ENCODE assay signal across 16 cellular contexts in the genomic region with DNA sequence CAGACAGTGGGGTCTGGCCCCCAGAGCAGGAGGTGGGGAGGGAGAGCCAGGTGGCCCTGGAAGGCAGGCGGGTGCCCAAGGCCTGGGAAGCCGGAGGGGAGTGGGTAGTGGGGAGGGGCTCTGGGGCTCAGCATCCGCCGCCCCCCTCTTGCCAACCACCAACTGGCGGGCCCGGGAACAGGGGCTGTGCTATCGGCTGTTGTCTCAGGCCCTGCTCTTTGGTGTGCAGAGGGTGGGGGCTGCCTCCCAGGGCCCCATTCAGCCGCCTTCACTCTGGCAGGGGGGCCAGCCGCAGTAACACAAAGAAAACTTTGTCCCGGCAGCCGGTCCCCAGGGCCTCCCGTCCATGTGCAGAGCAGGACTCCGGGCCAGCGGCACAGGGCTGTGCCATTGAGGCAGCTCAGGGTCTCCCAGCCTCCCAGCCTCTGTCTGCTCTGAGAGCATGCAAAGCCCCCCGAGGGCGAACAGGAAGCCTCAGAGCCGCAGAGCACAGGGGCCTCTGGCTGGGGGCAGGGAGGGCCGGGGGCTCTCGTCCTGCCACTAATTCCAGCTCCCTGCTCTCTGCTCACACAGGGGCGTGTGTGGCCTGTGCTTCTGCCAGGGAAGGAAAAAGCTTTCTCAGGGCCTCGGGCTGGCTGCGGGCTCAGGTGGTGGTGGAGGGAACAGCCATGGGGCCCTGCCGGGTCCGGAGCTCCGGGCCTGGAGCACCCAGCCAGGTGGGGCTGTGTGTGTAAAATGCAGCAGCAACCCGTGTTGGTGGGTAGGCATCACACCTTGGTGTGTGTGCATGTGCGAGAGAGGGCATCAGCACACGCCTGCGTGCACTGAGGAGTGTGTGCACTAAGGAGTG. TPM values are rescaled to one million over a fixed set of nuclear protein-coding genes. Genes with fewer than 3 reads are reported as not detected.
DNase-seq lines count a peak whose midpoint lies in the region; ATAC-seq, FAIRE-seq and TF ChIP-seq lines count a peak whose summit lies in the region.
"Had no signal": no experiment of that assay in that cellular context is flagged by ENCODE, and none has a peak within 500 bp of the region (broad histone marks: within the 10 kb centered on the region; RNA-seq: fewer than 3 reads in every experiment).

No MANE protein-coding gene starts in this region.

- H2AFZ ChIP-seq in HepG2 (ENCODE audit: low read length) = no peak overlapping the region
- no peak overlapping the region for H2AFZ ChIP-seq in mesenchymal stem cell (ENCODE audit: low read depth, low read length)

- no peaks in the 10 kb centered on the region for H3K36me3 ChIP-seq in HepG2 (replicated peaks in 1 of 2; ENCODE audit: control insufficient read depth in 1 of 2, insufficient read depth in 2 of 2, low read length in 2 of 2)
- no peaks in the 10 kb centered on the region for H3K36me3 ChIP-seq in right lobe of liver
- H3K36me3 ChIP-seq in mesenchymal stem cell (ENCODE audit: control insufficient read depth in 1 of 2, insufficient read depth in 2 of 2, low read depth in 1 of 2, low read length in 2 of 2) = peaks cover 0 to 2% of the 10 kb centered on the region in 2 experiments
- no peaks in the 10 kb centered on the region for H3K36me3 ChIP-seq in upper lobe of right lung
- H3K36me3 ChIP-seq: esophagus squamous epithelium, SJSA1 had no signal

- H2BK120ac ChIP-seq in mesenchymal stem cell (ENCODE audit: low read depth, low read length) = no peak overlapping the region

- WGBS in HepG2 (ENCODE audit: low lambda C conversion rate) = 11% methylated on average over 11 of the region's 29 CpGs
- WGBS in right lobe of liver (ENCODE audit: insufficient coverage, low coverage, low lambda C conversion rate, missing lambda C conversion rate) = 63% methylated on average over 7 of the region's 29 CpGs
- 55% methylated on average over 24 of the region's 29 CpGs for WGBS in mesenchymal stem cell

- ATAC-seq in HepG2 (peak; percentile 8; the same call in 2 of the 3 replicates), right lobe of liver (no peak), HG03457 (IDR thresholded peaks at IDR 0.05; ENCODE audit: unreplicated experiment) (no peak), upper lobe of right lung (no peak), GM18520 (IDR thresholded peaks at IDR 0.05; ENCODE audit: unreplicated experiment) (no peak)
- ATAC-seq: body of pancreas, left colon, psoas muscle had no signal

- in situ Hi-C loops in HepG2 (cut with HindIII; ENCODE audit: extremely low pct_ligation_motif_present, low pct_unique_long_range_greater_than_20kb) = no loop called here

- TF ChIP-seq EP300 in HepG2 (IDR thresholded peaks at IDR 0.05; ENCODE audit: low read depth in 2 of 2, low read length in 2 of 2) (no peak), HepG2 (CRISPR knock-in tag; IDR thresholded peaks at IDR 0.05; ENCODE audit: borderline replicate concordance) (no peak)

- peaks cover 8% of the 10 kb centered on the region for H4K20me1 ChIP-seq in HepG2 (ENCODE audit: insufficient read depth, low read length)

- no peak overlapping the region for H3K9ac ChIP-seq in HepG2 (ENCODE audit: insufficient read depth, low read depth, low read length)
- no peak overlapping the region for H3K9ac ChIP-seq in mesenchymal stem cell (ENCODE audit: low read length)

- no peaks in the 10 kb centered on the region for H3K79me1 ChIP-seq in mesenchymal stem cell (replicated peaks; ENCODE audit: low read length, poor library complexity, severe bottlenecking)

- no peak for TF ChIP-seq POLR2A in HepG2 (IDR thresholded peaks at IDR 0.05; ENCODE audit: insufficient read depth in 1 of 2, low read depth in 2 of 2, low read length in 2 of 2)
- TF ChIP-seq POLR2A in right lobe of liver (IDR thresholded peaks at IDR 0.05) = no peak

- H3K23ac ChIP-seq in mesenchymal stem cell (ENCODE audit: low read length in 2 of 2) = no peak overlapping the region

- H2BK5ac ChIP-seq in mesenchymal stem cell (ENCODE audit: low read depth, low read length, poor library complexity, severe bottlenecking) = no peak overlapping the region

- no peak overlapping the region for H2BK15ac ChIP-seq in mesenchymal stem cell (ENCODE audit: low read depth, poor library complexity, severe bottlenecking)

- BruUV-seq in HepG2 (replicated peaks; lab: Mats Ljungman, UMichigan) = no TSS peak

- H3K27ac ChIP-seq in HepG2 (ENCODE audit: extremely low read length, insufficient read depth, low read length) (no peak overlapping the region), right lobe of liver (no peak overlapping the region), dorsolateral prefrontal cortex (peak overlapping the region in 46 of 59 donors; percentile 4 to 85 (median 58)), mesenchymal stem cell (ENCODE audit: low read length, poor library complexity, severe bottlenecking) (no peak overlapping the region), upper lobe of right lung (no peak overlapping the region)
- H3K27ac ChIP-seq: body of pancreas, psoas muscle, SJSA1 had no signal

- H3K4me2 ChIP-seq in HepG2 (ENCODE audit: low read depth, low read length) (no peak overlapping the region), mesenchymal stem cell (ENCODE audit: low read length, poor library complexity, severe bottlenecking) (no peak overlapping the region)

- TF ChIP-seq RAD21 in HepG2 (CRISPR knock-in tag; IDR thresholded peaks at IDR 0.05) = no peak

- H2AK5ac ChIP-seq in mesenchymal stem cell (ENCODE audit: low read length, severe bottlenecking) = no peak overlapping the region

- peak overlapping the region in 1 of 2 experiments; percentile 75 for H2BK12ac ChIP-seq in mesenchymal stem cell (ENCODE audit: low read length in 2 of 2)

- H3K4me3 ChIP-seq in HepG2 (replicated peaks in 1 of 3; ENCODE audit: insufficient read depth in 1 of 3, low read depth in 2 of 3, low read length in 3 of 3) (no peak overlapping the region; a peak in 1 of 6 replicates), right lobe of liver (no peak overlapping the region), dorsolateral prefrontal cortex (peak overlapping the region in 5 of 59 donors; percentile 2 to 16 (median 10)), mesenchymal stem cell (ENCODE audit: insufficient read depth in 1 of 2, low read depth in 1 of 2, low read length in 2 of 2) (no peak overlapping the region), upper lobe of right lung (no peak overlapping the region)
- H3K4me3 ChIP-seq: body of pancreas, esophagus squamous epithelium, psoas muscle, SJSA1 had no signal

- no peaks in the 10 kb centered on the region for H3K79me2 ChIP-seq in HepG2 (ENCODE audit: insufficient read depth, low read length)

- intact Hi-C loops in HepG2 (cut with micrococcal nuclease; ENCODE audit: unreplicated experiment) (no loop called here), right lobe of liver (cut with DNase I) (no loop called here), dorsolateral prefrontal cortex (cut with DNase I) (loop anchor here (5.0 kb wide), 1 partner anchor 53 kb away; a partner anchor contains a TSS), upper lobe of right lung (cut with DNase I) (no loop called here)

- CTCF ChIA-PET in HepG2 (lab: Yijun Ruan, JAX; ENCODE audit: low intra/inter-chr PET ratio, low total read pairs) = no interaction called here

- no peak for FAIRE-seq in HepG2 (lab: Jason Lieb, UNC)

- peak overlapping the region; percentile 14 for H4K8ac ChIP-seq in mesenchymal stem cell (ENCODE audit: low read length)

- no peak overlapping the region for H3K4ac ChIP-seq in mesenchymal stem cell (ENCODE audit: low read depth in 1 of 2, low read length in 2 of 2)

- TF ChIP-seq CTCF in HepG2 (CRISPR knock-in tag; IDR thresholded peaks at IDR 0.05) (no peak), right lobe of liver (IDR thresholded peaks at IDR 0.05) (no peak), dorsolateral prefrontal cortex (IDR thresholded peaks at IDR 0.05 in 54 of 56, conservative IDR thresholded peaks at IDR 0.05 in 2 of 56; ENCODE audit: low read depth in 1 of 56, partially characterized antibody in 56 of 56) (peak in 6 of 56 donors; percentile 14 to 34 (median 16)), upper lobe of right lung (IDR thresholded peaks at IDR 0.05) (no peak)

- peak overlapping the region in 1 of 2 experiments; percentile 58 for H3K18ac ChIP-seq in mesenchymal stem cell (ENCODE audit: low read depth in 1 of 2, low read length in 2 of 2)

- POLR2A ChIA-PET in HepG2 (lab: Yijun Ruan, JAX) = no interaction called here

- peaks cover 28% of the 10 kb centered on the region for H3K4me1 ChIP-seq in HepG2 (ENCODE audit: insufficient read depth, low read length)
- H3K4me1 ChIP-seq in right lobe of liver = no peaks in the 10 kb centered on the region
- peaks cover 37% of the 10 kb centered on the region for H3K4me1 ChIP-seq in mesenchymal stem cell (ENCODE audit: control insufficient read depth, insufficient read depth, low read depth, low read length)
- H3K4me1 ChIP-seq in upper lobe of right lung = peaks cover 8% of the 10 kb centered on the region
- H3K4me1 ChIP-seq: psoas muscle had no signal

- peak overlapping the region; percentile 53 for H4K91ac ChIP-seq in mesenchymal stem cell (ENCODE audit: low read length)

- DNase-seq in HepG2 (ENCODE audit: low spot score) (no peak), right lobe of liver (no peak), dorsolateral prefrontal cortex (peak; percentile 20 to 90 (median 80)), mesenchymal stem cell (no peak), superior temporal gyrus (ENCODE audit: extremely low spot score) (peak; percentile 78), upper lobe of right lung (no peak)
- DNase-seq: activated CD4-positive, alpha-beta T cell treated with anti-CD3 and anti-CD28 coated beads for 4 hours; activated naive CD4-positive, alpha-beta T cell treated with anti-CD3 and anti-CD28 coated beads for 36 hours; body of pancreas; esophagus squamous epithelium; left colon; NCI-H187 treated with DMSO at 0.1 percent for 48 hours; psoas muscle had no signal

- H3K27me3 ChIP-seq in HepG2 (ENCODE audit: control insufficient read depth in 1 of 2, insufficient read depth in 2 of 2, low read length in 2 of 2) (peaks cover 15 to 84% of the 10 kb centered on the region in 2 experiments), right lobe of liver (no peaks in the 10 kb centered on the region), dorsolateral prefrontal cortex (no peaks in the 10 kb centered on the region), mesenchymal stem cell (ENCODE audit: control insufficient read depth in 1 of 2, insufficient read depth in 1 of 2, low read length in 2 of 2) (peaks cover 5 to 67% of the 10 kb centered on the region in 2 experiments), upper lobe of right lung (no peaks in the 10 kb centered on the region)
- H3K27me3 ChIP-seq: body of pancreas, SJSA1 had no signal

- peak overlapping the region in 1 of 2 experiments; percentile 92 for H3K14ac ChIP-seq in mesenchymal stem cell (ENCODE audit: low read length in 2 of 2)

- no peaks in the 10 kb centered on the region for H3K9me3 ChIP-seq in HepG2 (ENCODE audit: low read length)
- H3K9me3 ChIP-seq in right lobe of liver = no peaks in the 10 kb centered on the region
- H3K9me3 ChIP-seq in mesenchymal stem cell (ENCODE audit: control insufficient read depth, low read length) = no peaks in the 10 kb centered on the region
- no peaks in the 10 kb centered on the region for H3K9me3 ChIP-seq in upper lobe of right lung
- H3K9me3 ChIP-seq: body of pancreas, esophagus squamous epithelium, psoas muscle, SJSA1 had no signal

RNA-seq across cellular contexts. Expression of a gene that starts 54.2 kb away (rescaled TPM):
- total RNA-seq in HepG2 (2016; rRNA removed; fragmentation: Illumina TruSeq; extraction: Trizol) (0.22 and 0.35 TPM in 2 replicates), right lobe of liver (10 to 100 TPM; 17.4 to 26.2 (median 19.3) TPM), dorsolateral prefrontal cortex (10 to 100 TPM; 24.0 to 92.1 (median 38.8) TPM), upper lobe of right lung (114 TPM)
- total RNA-seq in HepG2 (2016; cell fraction: cytosol; rRNA removed; fragmentation: Illumina TruSeq; extraction: Trizol; ENCODE audit: low read depth) = 0.18 and 0.20 TPM in 2 replicates
- 0.13 and 0.43 TPM in 2 replicates for total RNA-seq in HepG2 (2016; cell fraction: insoluble cytoplasmic fraction; rRNA removed; fragmentation: Illumina TruSeq; extraction: Trizol)
- total RNA-seq in HepG2 (2016; cell fraction: membrane; rRNA removed; fragmentation: Illumina TruSeq; extraction: Trizol) = 0.17 and 0.28 TPM in 2 replicates
- total RNA-seq in HepG2 (2016; cell fraction: nucleus; rRNA removed; fragmentation: Illumina TruSeq; extraction: Trizol) = 0.69 and 1.3 TPM in 2 replicates
- polyA plus RNA-seq in HepG2 (2011; rRNA removed) = 0.09 and 0.12 TPM in 2 replicates
- polyA plus RNA-seq in HepG2 (2011; cell fraction: cytosol; rRNA removed) = 0.04 and 0.11 TPM in 2 replicates
- polyA plus RNA-seq in HepG2 (2011; cell fraction: nucleus; rRNA removed) = 0.90 and 1.1 TPM in 2 replicates
- polyA plus RNA-seq in HepG2 (2012) = 0.09 and 0.31 TPM in 2 replicates
- 0.02 TPM in 2 replicates for polyA plus RNA-seq in HepG2 (2016; cell fraction: cytosol; fragmentation: Illumina TruSeq; extraction: Trizol; ENCODE audit: low read depth)
- 0.15 and 0.22 TPM in 2 replicates for polyA plus RNA-seq in HepG2 (2016; cell fraction: insoluble cytoplasmic fraction; fragmentation: Illumina TruSeq; extraction: Trizol; ENCODE audit: low read depth)
- polyA plus RNA-seq in HepG2 (2016; cell fraction: membrane; fragmentation: Illumina TruSeq; extraction: Trizol; ENCODE audit: low read depth) = 0.05 and 0.13 TPM in 2 replicates
- 1.3 and 1.9 TPM in 2 replicates for polyA plus RNA-seq in HepG2 (2016; cell fraction: nucleus; fragmentation: Illumina TruSeq; extraction: Trizol; ENCODE audit: insufficient read depth, low read depth)
- polyA minus RNA-seq in HepG2 (2011; rRNA and poly(A)+ RNA removed; ENCODE audit: low replicate concordance) = 0.54 and 4.7 TPM in 2 replicates
- 0.44 and 0.99 TPM in 2 replicates for polyA minus RNA-seq in HepG2 (2011; cell fraction: cytosol; rRNA and poly(A)+ RNA removed)
- 0.64 and 0.75 TPM in 2 replicates for polyA minus RNA-seq in HepG2 (2011; cell fraction: nucleus; rRNA and poly(A)+ RNA removed)
- polyA plus RNA-seq in mesenchymal stem cell (2013, experiment 1 of 2) = 15.4 TPM
- polyA plus RNA-seq in mesenchymal stem cell (2013, experiment 2 of 2) = 13.5 TPM

Comparison
In these comparisons a context has a peak if more than half of its experiments do, and no peak if none do; other contexts are left out.
1. RNA of a gene that starts 54.2 kb away (total RNA-seq): 114 TPM in upper lobe of right lung (single experiment), 24.0 to 92.1 TPM in dorsolateral prefrontal cortex and 17.4 to 26.2 TPM in right lobe of liver; 0.13 to 1.3 TPM in HepG2; every median in the first group is over 4 times any median in the second.
2. DNase-seq: peak in dorsolateral prefrontal cortex (10 of 10) and superior temporal gyrus (single experiment); none in HepG2 (single experiment), right lobe of liver (0 of 3), mesenchymal stem cell (single experiment) and upper lobe of right lung (single experiment).
3. H3K27ac ChIP-seq: peak in dorsolateral prefrontal cortex (46 of 59); none in HepG2 (single experiment), right lobe of liver (0 of 3), mesenchymal stem cell (single experiment) and upper lobe of right lung (single experiment).
4. intact Hi-C loops: an anchor here in dorsolateral prefrontal cortex (5.0 kb wide); none called in HepG2, right lobe of liver and upper lobe of right lung.